In the genomic region with DNA sequence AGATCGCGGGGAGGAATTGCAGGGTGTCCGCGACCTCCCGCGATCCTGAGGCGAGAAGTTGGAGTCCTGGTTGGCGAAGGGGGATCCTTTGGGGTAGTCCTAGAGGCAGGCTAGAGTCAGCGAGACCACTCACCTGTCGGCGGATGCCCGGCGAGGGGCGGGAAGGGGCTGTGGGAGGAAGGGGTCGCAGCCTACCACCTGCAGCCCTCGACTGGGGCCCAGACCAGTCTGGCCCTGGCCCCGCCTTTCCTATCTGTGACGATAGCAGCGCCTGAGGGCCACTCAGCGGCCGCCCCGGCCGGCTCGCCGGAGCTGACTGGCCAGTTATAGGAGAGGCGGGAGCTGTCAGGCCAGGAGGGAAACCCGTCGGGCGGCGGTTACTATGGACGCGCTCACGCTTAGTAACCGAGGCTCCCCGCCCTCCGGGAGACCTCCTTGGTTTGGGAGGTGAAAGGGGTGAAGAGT, we compare ENCODE assay signal across 8 cellular contexts. TPM values are rescaled to one million over a fixed set of nuclear protein-coding genes. Genes with fewer than 3 reads are reported as not detected.
DNase-seq lines count a peak whose midpoint lies in the region; ATAC-seq, FAIRE-seq and TF ChIP-seq lines count a peak whose summit lies in the region.

TEKT3 (minus strand) TSS at position 213 of the 465 bp plus-strand sequence. CDS start 10,012 bp downstream, outside the sequence.

- H3K27me3 ChIP-seq in bronchial epithelial cell (ENCODE audit: control insufficient read depth, insufficient read depth, low read length) (peaks cover 11% of the 10 kb centered on the region), iPS DF 6.9 (ENCODE audit: control insufficient read depth, insufficient read depth, low read length) (no peaks in the 10 kb centered on the region), rectal smooth muscle tissue (ENCODE audit: control insufficient read depth, insufficient read depth, low read length) (no peaks in the 10 kb centered on the region)

- DNase-seq in EH (ENCODE audit: low read depth): peak; percentile 74
- peak; percentile 16 for DNase-seq in NCI-H2029 treated with DMSO at 0.1 percent for 48 hours (lab: John Stamatoyannopoulos, UW)
- peak; percentile 35 for DNase-seq in bronchial epithelial cell (ENCODE audit: low read depth)
- DNase-seq in iPS DF 6.9 (ENCODE audit: low read depth, low spot score): peak; percentile 77

- no CpG with 5 or more reads among the region's 36 CpGs for WGBS in iPS DF 6.9 (ENCODE audit: insufficient coverage, insufficient read length)

- FAIRE-seq in bronchial epithelial cell (lab: Jason Lieb, UNC): no peak

- H3K27ac ChIP-seq in iPS DF 6.9 (ENCODE audit: low read length): no peak within 1 kb of the TSS
- H3K27ac ChIP-seq in rectal smooth muscle tissue (ENCODE audit: low read depth, low read length): no peak within 1 kb of the TSS

- TF ChIP-seq CTCF in bronchial epithelial cell (IDR thresholded peaks at IDR 0.05; ENCODE audit: insufficient read depth, low read length, severe bottlenecking): no peak

- no peaks in the 10 kb centered on the region for H3K9me3 ChIP-seq in iPS DF 6.9 (ENCODE audit: control insufficient read depth, insufficient read depth, low read length)

- H3K36me3 ChIP-seq in bronchial epithelial cell (ENCODE audit: control insufficient read depth, insufficient read depth, low read length): no peaks in the 10 kb centered on the region
- no peaks in the 10 kb centered on the region for H3K36me3 ChIP-seq in iPS DF 6.9 (ENCODE audit: control insufficient read depth, insufficient read depth, low read length)
- no peaks in the 10 kb centered on the region for H3K36me3 ChIP-seq in rectal smooth muscle tissue (ENCODE audit: control insufficient read depth, insufficient read depth, low read length)

- H3K9ac ChIP-seq in rectal smooth muscle tissue (ENCODE audit: low read length): no peak within 1 kb of the TSS

- H3K4me1 ChIP-seq in iPS DF 6.9 (ENCODE audit: control insufficient read depth, insufficient read depth, low read length) (no peaks in the 10 kb centered on the region; the same call in 1 of the 2 replicates), rectal smooth muscle tissue (ENCODE audit: control insufficient read depth, insufficient read depth, low read length) (peaks cover 3% of the 10 kb centered on the region)

- H3K4me3 ChIP-seq in bronchial epithelial cell (ENCODE audit: low read depth, low read length) (peak within 1 kb of the TSS; percentile 14), iPS DF 6.9 (ENCODE audit: low read length) (peak within 1 kb of the TSS; percentile 68; the same call in 1 of the 2 replicates), rectal smooth muscle tissue (ENCODE audit: low read length) (peak within 1 kb of the TSS; percentile 76)

- ATAC-seq in GM19467 (IDR thresholded peaks at IDR 0.05; ENCODE audit: unreplicated experiment): no peak
- no peak for ATAC-seq in GM18498 (IDR thresholded peaks at IDR 0.05; ENCODE audit: unreplicated experiment)
- no peak for ATAC-seq in GM19351 (IDR thresholded peaks at IDR 0.05; ENCODE audit: unreplicated experiment)

RNA-seq across cellular contexts. Expression of gene TEKT3, which starts in this region (rescaled TPM):
- total RNA-seq in bronchial epithelial cell: not detected in 2 replicates

Comparison
In these comparisons a context has a peak if more than half of its experiments do, and no peak if none do; other contexts are left out.
1. Peak in DNase-seq and H3K4me3 ChIP-seq in bronchial epithelial cell; RNA of the gene not detected or under 1 TPM.
2. DNase-seq: peak in every context shown above with its lines; median percentile 77 in iPS DF 6.9; 74 in EH; 35 in bronchial epithelial cell; 16 in NCI-H2029 treated with DMSO at 0.1 percent for 48 hours.
3. H3K4me3 ChIP-seq: peak in every context shown above with its lines; median percentile 76 in rectal smooth muscle tissue; 68 in iPS DF 6.9; 14 in bronchial epithelial cell.